Comparison of ENCODE assay signal across 26 cellular contexts in genomic region chr11:10969387-10969786, GRCh38.
"Had no signal": no experiment of that assay in that cellular context is flagged by ENCODE, and none has a peak within 500 bp of the region (broad histone marks: within the 10 kb centered on the region; RNA-seq: fewer than 3 reads in every experiment).

No MANE protein-coding gene starts in this region.

- ATAC-seq: esophagus mucosa; gastroesophageal sphincter; heart right ventricle; left cardiac atrium; left lung; naive thymus-derived CD4-positive, alpha-beta T cell; pancreas; right lobe of liver; stimulated activated naive CD8-positive, alpha-beta T cell treated with anti-CD3 and anti-CD28 coated beads, Interleukin-15, amount 100 ng/mL, for 72 hours had no signal

- H3K27ac Mint-ChIP-seq: dendritic cell treated with granulocyte-macrophage colony-stimulating factor and Interleukin-4, amounts not matched to agents 40 ng/mL and 50 ng/mL, for 4 days; endodermal cell; naive thymus-derived CD4-positive, alpha-beta T cell; nephron; stimulated activated naive CD8-positive, alpha-beta T cell treated with anti-CD3 and anti-CD28 coated beads, Interleukin-15, amount 100 ng/mL, for 72 hours had no signal

- DNase-seq: colonic mucosa; effector CD8-positive, alpha-beta T cell; endodermal cell; foreskin fibroblast; glutamatergic neuron; heart right ventricle; hippocampal formation; left cardiac atrium; left lung; mesendoderm; midbrain; naive thymus-derived CD4-positive, alpha-beta T cell; nucleus accumbens; pancreas; right lobe of liver; small intestine; stimulated activated CD4-positive, alpha-beta T cell treated with anti-CD3 and anti-CD28 coated beads, Interleukin-15, amount 100 ng/mL, for 24 hours; stimulated activated CD4-positive, alpha-beta T cell treated with anti-CD3 and anti-CD28 coated beads, Interleukin-2, amount 100 ng/mL, for 48 hours; stimulated activated naive CD4-positive, alpha-beta T cell; stimulated activated naive CD8-positive, alpha-beta T cell treated with anti-CD3 and anti-CD28 coated beads, Interleukin-15, amount 100 ng/mL, for 72 hours; transverse colon had no signal

- H3K4me1 Mint-ChIP-seq: endodermal cell; naive thymus-derived CD4-positive, alpha-beta T cell; stimulated activated naive CD8-positive, alpha-beta T cell treated with anti-CD3 and anti-CD28 coated beads, Interleukin-15, amount 100 ng/mL, for 72 hours had no signal

- H3K4me3 Mint-ChIP-seq: dendritic cell treated with granulocyte-macrophage colony-stimulating factor and Interleukin-4, amounts not matched to agents 40 ng/mL and 50 ng/mL, for 4 days; endodermal cell; naive thymus-derived CD4-positive, alpha-beta T cell; nephron; stimulated activated naive CD8-positive, alpha-beta T cell treated with anti-CD3 and anti-CD28 coated beads, Interleukin-15, amount 100 ng/mL, for 72 hours had no signal

- FAIRE-seq: islet of Langerhans, pancreas, small intestine had no signal

- H3K27me3 Mint-ChIP-seq: stimulated activated naive CD8-positive, alpha-beta T cell treated with anti-CD3 and anti-CD28 coated beads, Interleukin-15, amount 100 ng/mL, for 72 hours had no signal
